Comparison of ENCODE assay signal across 38 cellular contexts in genomic region chr19:39643591-39643990, GRCh38. TPM values are rescaled to one million over a fixed set of nuclear protein-coding genes. Genes with fewer than 3 reads are reported as not detected.
"Had no signal": no experiment of that assay in that cellular context is flagged by ENCODE, and none has a peak within 500 bp of the region (broad histone marks: within the 10 kb centered on the region; RNA-seq: fewer than 3 reads in every experiment).

No MANE protein-coding gene starts in this region.

- H3K4me3 Mint-ChIP-seq: activated B cell treated with CpG ODN at 0.5 μM for 24 hours; activated CD4-positive, alpha-beta memory T cell treated with anti-CD3 and anti-CD28 coated beads, Interleukin-2, amount 10 ng/mL, durations not matched to agents 7 days and 5 days; activated CD4-positive, alpha-beta T cell treated with anti-CD3 and anti-CD28 coated beads, Interleukin-2, amount 10 ng/mL, durations not matched to agents 24 days and 14 days; activated CD8-positive, alpha-beta memory T cell treated with anti-CD3 and anti-CD28 coated beads, Interleukin-2, amount 10 ng/mL, durations not matched to agents 7 days and 5 days; activated CD8-positive, alpha-beta T cell treated with anti-CD3 and anti-CD28 coated beads, Interleukin-2, amount 10 ng/mL, durations not matched to agents 7 days and 5 days; activated naive CD4-positive, alpha-beta T cell treated with anti-CD3 and anti-CD28 coated beads for 36 hours; activated naive CD8-positive, alpha-beta T cell treated with anti-CD3 and anti-CD28 coated beads for 36 hours; activated T-cell treated with anti-CD3 and anti-CD28 coated beads, Interleukin-2, amount 50 U/mL, for 4 hours; activated T-cell treated with anti-CD3 and anti-CD28 coated beads, Interleukin-2, amount 50 U/mL, for 72 hours; activated T-helper 1 cell treated with anti-CD3 and anti-CD28 coated beads, Interleukin-12 subunit alpha, Interleukin-12 subunit beta, Interleukin-2, Interleukin-4 antibody, amounts not matched to agents 30 ng/mL and 10 ng/mL and 1 ng/mL, durations not matched to agents 14 hours and 24 hours and 36 hours; activated T-helper 17 cell treated with anti-CD3 and anti-CD28 coated beads, Interleukin-2, amount 50 U/mL, for 72 hours; T-helper 1 cell treated with Interleukin-12 subunit alpha and Interleukin-12 subunit beta and Interleukin-4 antibody, amounts not matched to agents 30 μg/mL and 1 μg/mL, for 36 hours; T-helper 2 cell treated with Interferon-gamma antibody and Interleukin-4, amounts not matched to agents 5 μg/mL and 100 μg/mL, for 36 hours had no signal

- H3K27ac ChIP-seq: adrenal gland, body of pancreas, brain microvascular endothelial cell, breast epithelium, VCaP had no signal

- H3K4me1 Mint-ChIP-seq: activated B cell treated with CpG ODN at 0.5 μM for 24 hours; activated CD4-positive, alpha-beta memory T cell treated with anti-CD3 and anti-CD28 coated beads, Interleukin-2, amount 10 ng/mL, durations not matched to agents 7 days and 5 days; activated CD4-positive, alpha-beta T cell treated with anti-CD3 and anti-CD28 coated beads, Interleukin-2, amount 10 ng/mL, durations not matched to agents 24 days and 14 days; activated CD8-positive, alpha-beta memory T cell treated with anti-CD3 and anti-CD28 coated beads, Interleukin-2, amount 10 ng/mL, durations not matched to agents 7 days and 5 days; activated naive CD8-positive, alpha-beta T cell treated with anti-CD3 and anti-CD28 coated beads for 36 hours; activated T-helper 17 cell treated with anti-CD3 and anti-CD28 coated beads, Interleukin-2, amount 50 U/mL, for 72 hours had no signal

- ATAC-seq: activated CD8-positive, alpha-beta memory T cell treated with anti-CD3 and anti-CD28 coated beads, Interleukin-2, amount 10 ng/mL, durations not matched to agents 7 days and 5 days; activated CD8-positive, alpha-beta T cell treated with anti-CD3 and anti-CD28 coated beads, Interleukin-2, amount 10 ng/mL, durations not matched to agents 7 days and 5 days; activated naive CD4-positive, alpha-beta T cell treated with anti-CD3 and anti-CD28 coated beads, Interleukin-2, amount 50 U/mL, for 72 hours; activated T-cell treated with anti-CD3 and anti-CD28 coated beads, Interleukin-2, amount 50 U/mL, for 4 hours; activated T-cell treated with anti-CD3 and anti-CD28 coated beads, Interleukin-2, amount 50 U/mL, for 72 hours; activated T-helper 17 cell treated with anti-CD3 and anti-CD28 coated beads, Interleukin-2, amount 50 U/mL, for 72 hours; body of pancreas had no signal

- H3K9me3 ChIP-seq: adrenal gland, body of pancreas, breast epithelium had no signal

- H3K36me3 Mint-ChIP-seq: activated CD8-positive, alpha-beta memory T cell treated with anti-CD3 and anti-CD28 coated beads, Interleukin-2, amount 10 ng/mL, durations not matched to agents 7 days and 5 days; activated naive CD4-positive, alpha-beta T cell treated with anti-CD3 and anti-CD28 coated beads, Interleukin-2, amount 50 U/mL, for 72 hours; activated naive CD8-positive, alpha-beta T cell treated with anti-CD3 and anti-CD28 coated beads for 36 hours had no signal

- DNase-seq: activated B cell treated with CpG ODN at 0.5 μM for 24 hours; activated CD4-positive, alpha-beta memory T cell treated with anti-CD3 and anti-CD28 coated beads, Interleukin-2, amount 10 ng/mL, durations not matched to agents 7 days and 5 days; activated CD4-positive, alpha-beta T cell treated with anti-CD3 and anti-CD28 coated beads for 4 hours; activated CD4-positive, alpha-beta T cell treated with anti-CD3 and anti-CD28 coated beads, Interleukin-2, amount 10 ng/mL, durations not matched to agents 24 days and 14 days; activated CD4-positive, alpha-beta T cell treated with anti-CD3 and anti-CD28 coated beads, Interleukin-2, amount 50 U/mL, for 48 hours; activated CD4-positive, CD25-positive, alpha-beta regulatory T cell treated with anti-CD3 and anti-CD28 coated beads, Interleukin-2, amount 50 U/mL, for 72 hours; activated CD8-positive, alpha-beta memory T cell treated with anti-CD3 and anti-CD28 coated beads for 24 hours; activated CD8-positive, alpha-beta memory T cell treated with anti-CD3 and anti-CD28 coated beads, Interleukin-2, amount 10 ng/mL, durations not matched to agents 7 days and 5 days; activated CD8-positive, alpha-beta memory T cell treated with anti-CD3 and anti-CD28 coated beads, Interleukin-2, amount 50 U/mL, for 48 hours; activated CD8-positive, alpha-beta T cell treated with anti-CD3 and anti-CD28 coated beads, Interleukin-2, amount 10 ng/mL, durations not matched to agents 7 days and 5 days; activated effector memory CD4-positive, alpha-beta T cell treated with anti-CD3 and anti-CD28 coated beads, Interleukin-2, amount 50 U/mL, for 16 hours; activated gamma-delta T cell treated with Interleukin-2 at 50 U/mL for 16 hours; activated naive CD4-positive, alpha-beta T cell; activated naive CD4-positive, alpha-beta T cell treated with anti-CD3 and anti-CD28 coated beads for 36 hours; activated naive CD4-positive, alpha-beta T cell treated with anti-CD3 and anti-CD28 coated beads, Interleukin-2, amount 50 U/mL, for 16 hours; activated naive CD8-positive, alpha-beta T cell treated with anti-CD3 and anti-CD28 coated beads for 36 hours; activated T-cell treated with anti-CD3 and anti-CD28 coated beads, Interleukin-2, amount 50 U/mL, for 4 hours; activated T-cell treated with anti-CD3 and anti-CD28 coated beads, Interleukin-2, amount 50 U/mL, for 72 hours; adrenal gland; amniotic stem cell; aorta; body of pancreas; brain microvascular endothelial cell; central memory CD4-positive, alpha-beta T cell; T-helper 1 cell; T-helper 2 cell; T-helper 9 cell had no signal

- H3K4me1 ChIP-seq: adrenal gland, body of pancreas, breast epithelium had no signal

- H3K9me3 Mint-ChIP-seq: activated CD4-positive, alpha-beta memory T cell treated with anti-CD3 and anti-CD28 coated beads, Interleukin-2, amount 10 ng/mL, durations not matched to agents 7 days and 5 days; activated naive CD4-positive, alpha-beta T cell treated with anti-CD3 and anti-CD28 coated beads for 36 hours; activated naive CD8-positive, alpha-beta T cell treated with anti-CD3 and anti-CD28 coated beads for 36 hours; activated T-cell treated with anti-CD3 and anti-CD28 coated beads, Interleukin-2, amount 50 U/mL, for 4 hours; activated T-cell treated with anti-CD3 and anti-CD28 coated beads, Interleukin-2, amount 50 U/mL, for 72 hours; activated T-helper 1 cell treated with anti-CD3 and anti-CD28 coated beads, Interleukin-12 subunit alpha, Interleukin-12 subunit beta, Interleukin-2, Interleukin-4 antibody, amounts not matched to agents 30 ng/mL and 10 ng/mL and 1 ng/mL, durations not matched to agents 14 hours and 24 hours and 36 hours; activated T-helper 17 cell treated with anti-CD3 and anti-CD28 coated beads, Interleukin-2, amount 50 U/mL, for 72 hours; T-helper 1 cell treated with Interleukin-12 subunit alpha and Interleukin-12 subunit beta and Interleukin-4 antibody, amounts not matched to agents 30 μg/mL and 1 μg/mL, for 36 hours; T-helper 2 cell treated with Interferon-gamma antibody and Interleukin-4, amounts not matched to agents 5 μg/mL and 100 μg/mL, for 36 hours had no signal

- H3K36me3 ChIP-seq: adrenal gland, brain microvascular endothelial cell, breast epithelium had no signal

- H3K4me3 ChIP-seq: adrenal gland, body of pancreas, breast epithelium had no signal

- H3K27me3 ChIP-seq: body of pancreas, brain microvascular endothelial cell had no signal

- FAIRE-seq: astrocyte, TTC549 had no signal

- H3K27ac Mint-ChIP-seq: activated B cell treated with CpG ODN at 0.5 μM for 24 hours; activated CD4-positive, alpha-beta memory T cell treated with anti-CD3 and anti-CD28 coated beads, Interleukin-2, amount 10 ng/mL, durations not matched to agents 7 days and 5 days; activated CD4-positive, alpha-beta T cell treated with anti-CD3 and anti-CD28 coated beads, Interleukin-2, amount 10 ng/mL, durations not matched to agents 24 days and 14 days; activated CD8-positive, alpha-beta memory T cell treated with anti-CD3 and anti-CD28 coated beads, Interleukin-2, amount 10 ng/mL, durations not matched to agents 7 days and 5 days; activated CD8-positive, alpha-beta T cell treated with anti-CD3 and anti-CD28 coated beads, Interleukin-2, amount 10 ng/mL, durations not matched to agents 7 days and 5 days; activated naive CD4-positive, alpha-beta T cell treated with anti-CD3 and anti-CD28 coated beads for 36 hours; activated naive CD4-positive, alpha-beta T cell treated with anti-CD3 and anti-CD28 coated beads, Interleukin-2, amount 50 U/mL, for 72 hours; activated naive CD8-positive, alpha-beta T cell treated with anti-CD3 and anti-CD28 coated beads for 36 hours; activated T-cell treated with anti-CD3 and anti-CD28 coated beads, Interleukin-2, amount 50 U/mL, for 72 hours; activated T-helper 1 cell treated with anti-CD3 and anti-CD28 coated beads, Interleukin-12 subunit alpha, Interleukin-12 subunit beta, Interleukin-2, Interleukin-4 antibody, amounts not matched to agents 30 ng/mL and 10 ng/mL and 1 ng/mL, durations not matched to agents 14 hours and 24 hours and 36 hours; activated T-helper 17 cell treated with anti-CD3 and anti-CD28 coated beads, Interleukin-2, amount 50 U/mL, for 72 hours; T-helper 1 cell treated with Interleukin-12 subunit alpha and Interleukin-12 subunit beta and Interleukin-4 antibody, amounts not matched to agents 30 μg/mL and 1 μg/mL, for 36 hours; T-helper 2 cell treated with Interferon-gamma antibody and Interleukin-4, amounts not matched to agents 5 μg/mL and 100 μg/mL, for 36 hours had no signal

RNA-seq across cellular contexts. Expression of gene LGALS16, which starts 12.1 kb away (rescaled TPM):
- total RNA-seq: activated B cell treated with CpG ODN at 0.5 μM for 24 hours; activated CD4-positive, alpha-beta memory T cell treated with anti-CD3 and anti-CD28 coated beads, Interleukin-2, amount 10 ng/mL, durations not matched to agents 7 days and 5 days; activated CD4-positive, alpha-beta T cell treated with anti-CD3 and anti-CD28 coated beads, Interleukin-2, amount 10 ng/mL, durations not matched to agents 24 days and 14 days; activated CD8-positive, alpha-beta memory T cell treated with anti-CD3 and anti-CD28 coated beads, Interleukin-2, amount 10 ng/mL, durations not matched to agents 7 days and 5 days; activated CD8-positive, alpha-beta T cell treated with anti-CD3 and anti-CD28 coated beads, Interleukin-2, amount 10 ng/mL, durations not matched to agents 7 days and 5 days; activated naive CD4-positive, alpha-beta T cell treated with anti-CD3 and anti-CD28 coated beads for 36 hours; activated naive CD4-positive, alpha-beta T cell treated with anti-CD3 and anti-CD28 coated beads, Interleukin-2, amount 50 U/mL, for 72 hours; activated naive CD8-positive, alpha-beta T cell treated with anti-CD3 and anti-CD28 coated beads for 36 hours; activated T-cell treated with anti-CD3 and anti-CD28 coated beads, Interleukin-2, amount 50 U/mL, for 4 hours; activated T-cell treated with anti-CD3 and anti-CD28 coated beads, Interleukin-2, amount 50 U/mL, for 72 hours; activated T-helper 1 cell treated with anti-CD3 and anti-CD28 coated beads, Interleukin-12 subunit alpha, Interleukin-12 subunit beta, Interleukin-2, Interleukin-4 antibody, amounts not matched to agents 30 ng/mL and 10 ng/mL and 1 ng/mL, durations not matched to agents 14 hours and 24 hours and 36 hours; activated T-helper 17 cell treated with anti-CD3 and anti-CD28 coated beads, Interleukin-2, amount 50 U/mL, for 72 hours; adrenal gland; aorta; astrocyte; body of pancreas; breast epithelium; cardiac septum; cerebellum had no signal
- polyA plus RNA-seq: adrenal gland, aorta had no signal

RNA-seq across cellular contexts. Expression of gene LGALS13, which starts 41.3 kb away (rescaled TPM):
- total RNA-seq: activated B cell treated with CpG ODN at 0.5 μM for 24 hours; activated CD4-positive, alpha-beta memory T cell treated with anti-CD3 and anti-CD28 coated beads, Interleukin-2, amount 10 ng/mL, durations not matched to agents 7 days and 5 days; activated CD4-positive, alpha-beta T cell treated with anti-CD3 and anti-CD28 coated beads, Interleukin-2, amount 10 ng/mL, durations not matched to agents 24 days and 14 days; activated CD8-positive, alpha-beta memory T cell treated with anti-CD3 and anti-CD28 coated beads, Interleukin-2, amount 10 ng/mL, durations not matched to agents 7 days and 5 days; activated CD8-positive, alpha-beta T cell treated with anti-CD3 and anti-CD28 coated beads, Interleukin-2, amount 10 ng/mL, durations not matched to agents 7 days and 5 days; activated naive CD4-positive, alpha-beta T cell treated with anti-CD3 and anti-CD28 coated beads for 36 hours; activated naive CD4-positive, alpha-beta T cell treated with anti-CD3 and anti-CD28 coated beads, Interleukin-2, amount 50 U/mL, for 72 hours; activated naive CD8-positive, alpha-beta T cell treated with anti-CD3 and anti-CD28 coated beads for 36 hours; activated T-cell treated with anti-CD3 and anti-CD28 coated beads, Interleukin-2, amount 50 U/mL, for 4 hours; activated T-cell treated with anti-CD3 and anti-CD28 coated beads, Interleukin-2, amount 50 U/mL, for 72 hours; activated T-helper 1 cell treated with anti-CD3 and anti-CD28 coated beads, Interleukin-12 subunit alpha, Interleukin-12 subunit beta, Interleukin-2, Interleukin-4 antibody, amounts not matched to agents 30 ng/mL and 10 ng/mL and 1 ng/mL, durations not matched to agents 14 hours and 24 hours and 36 hours; activated T-helper 17 cell treated with anti-CD3 and anti-CD28 coated beads, Interleukin-2, amount 50 U/mL, for 72 hours; adrenal gland; aorta; astrocyte; body of pancreas; breast epithelium; cardiac septum; cerebellum had no signal
- polyA plus RNA-seq: adrenal gland, aorta had no signal
